ENCODE assay signal across 25 cellular contexts in genomic region chr6:48144024-48144423, GRCh38. TPM values are rescaled to one million over a fixed set of nuclear protein-coding genes. Genes with fewer than 3 reads are reported as not detected.
"Had no signal": no experiment of that assay in that cellular context is flagged by ENCODE, and none has a peak within 500 bp of the region (broad histone marks: within the 10 kb centered on the region; RNA-seq: fewer than 3 reads in every experiment).

No MANE protein-coding gene starts in this region.

- H3K4me3 ChIP-seq: cardiac muscle cell, gastrocnemius medialis, mucosa of descending colon, sigmoid colon, thoracic aorta, upper lobe of left lung had no signal

- H3K9me3 ChIP-seq: gastrocnemius medialis, mucosa of descending colon, sigmoid colon, thoracic aorta, upper lobe of left lung had no signal

- H3K27ac ChIP-seq: cardiac muscle cell, gastrocnemius medialis, sigmoid colon, thoracic aorta, upper lobe of left lung had no signal

- DNase-seq: activated B cell treated with CpG ODN at 0.5 μM for 24 hours; activated CD4-positive, alpha-beta T cell treated with anti-CD3 and anti-CD28 coated beads for 36 hours; activated CD4-positive, alpha-beta T cell treated with anti-CD3 and anti-CD28 coated beads, Interleukin-2, amount 50 U/mL, for 4 hours; activated CD8-positive, alpha-beta memory T cell treated with anti-CD3 and anti-CD28 coated beads for 24 hours; activated CD8-positive, alpha-beta memory T cell treated with anti-CD3 and anti-CD28 coated beads, Interleukin-2, amount 50 U/mL, for 4 hours; activated naive CD4-positive, alpha-beta T cell treated with Interleukin-2 at 50 U/mL for 16 hours; activated naive CD8-positive, alpha-beta T cell treated with anti-CD3 and anti-CD28 coated beads for 36 hours; activated T-cell treated with anti-CD3 and anti-CD28 coated beads, Interleukin-2, amount 50 U/mL, for 4 hours; amygdala; effector CD8-positive, alpha-beta T cell; gastrocnemius medialis; islet precursor cell; left cardiac atrium; mucosa of descending colon; naive thymus-derived CD4-positive, alpha-beta T cell; retina; sigmoid colon; stimulated activated CD4-positive, alpha-beta T cell treated with anti-CD3 and anti-CD28 coated beads, Interleukin-4, amount 100 ng/mL, for 24 hours; stimulated activated naive CD4-positive, alpha-beta T cell treated with Interleukin-2 at 50 U/mL for 16 hours; T-helper 9 cell; upper lobe of left lung had no signal

- H3K4me1 ChIP-seq: gastrocnemius medialis, sigmoid colon, upper lobe of left lung had no signal

- H3K36me3 ChIP-seq: cardiac muscle cell, gastrocnemius medialis, sigmoid colon, thoracic aorta, upper lobe of left lung had no signal

- ATAC-seq: activated CD4-positive, alpha-beta T cell treated with anti-CD3 and anti-CD28 coated beads for 36 hours; activated T-cell treated with anti-CD3 and anti-CD28 coated beads, Interleukin-2, amount 50 U/mL, for 4 hours; gastrocnemius medialis; mucosa of descending colon; naive thymus-derived CD4-positive, alpha-beta T cell had no signal

- H3K27me3 ChIP-seq: cardiac muscle cell, gastrocnemius medialis, sigmoid colon, upper lobe of left lung had no signal

RNA-seq across cellular contexts. Expression of gene PTCHD4, which starts 33.0 kb away (rescaled TPM):
- total RNA-seq: activated B cell treated with CpG ODN at 0.5 μM for 24 hours; activated CD4-positive, alpha-beta T cell treated with anti-CD3 and anti-CD28 coated beads for 36 hours; activated naive CD8-positive, alpha-beta T cell treated with anti-CD3 and anti-CD28 coated beads for 36 hours; activated T-cell treated with anti-CD3 and anti-CD28 coated beads, Interleukin-2, amount 50 U/mL, for 4 hours; activated T-helper 2 cell treated with anti-CD3 and anti-CD28 coated beads, Interferon-gamma antibody, Interleukin-2, Interleukin-4, amounts not matched to agents 10 μg/mL and 5 μg/mL and 100 μg/mL, durations not matched to agents 14 hours and 24 hours and 36 hours; naive thymus-derived CD4-positive, alpha-beta T cell; T-helper 1 cell treated with Interleukin-12 subunit alpha and Interleukin-12 subunit beta and Interleukin-4 antibody, amounts not matched to agents 30 ng/mL and 1 ng/mL, for 36 hours had no signal
- polyA plus RNA-seq: naive thymus-derived CD4-positive, alpha-beta T cell had no signal
